21 cellular contexts compared by ENCODE assay signal in genomic region chr3:76370749-76371148, GRCh38.
"Had no signal": no experiment of that assay in that cellular context is flagged by ENCODE, and none has a peak within 500 bp of the region (broad histone marks: within the 10 kb centered on the region; RNA-seq: fewer than 3 reads in every experiment).

No MANE protein-coding gene starts in this region.

- H3K36me3 ChIP-seq: cardiac muscle cell, gastrocnemius medialis, tibial nerve had no signal

- H3K27ac ChIP-seq: body of pancreas, cardiac muscle cell, coronary artery, dorsolateral prefrontal cortex, gastrocnemius medialis, tibial nerve had no signal

- ATAC-seq: activated CD4-positive, alpha-beta T cell treated with anti-CD3 and anti-CD28 coated beads for 36 hours; body of pancreas; gastrocnemius medialis; left cardiac atrium; right cardiac atrium had no signal

- H3K27me3 ChIP-seq: body of pancreas, cardiac muscle cell, dorsolateral prefrontal cortex, gastrocnemius medialis, tibial nerve had no signal

- DNase-seq: activated B cell treated with CpG ODN at 0.5 μM for 24 hours; activated CD4-positive, alpha-beta T cell treated with anti-CD3 and anti-CD28 coated beads for 36 hours; activated CD4-positive, alpha-beta T cell treated with anti-CD3 and anti-CD28 coated beads, Interleukin-2, amount 50 U/mL, for 4 hours; activated effector memory CD4-positive, alpha-beta T cell treated with Interleukin-2 at 50 U/mL for 16 hours; activated naive CD4-positive, alpha-beta T cell treated with Interleukin-2 at 50 U/mL for 16 hours; activated T-cell treated with anti-CD3 and anti-CD28 coated beads for 4 hours; aorta; body of pancreas; cerebellar nuclear complex; dorsolateral prefrontal cortex; effector memory CD4-positive, alpha-beta T cell; gastrocnemius medialis; glutamatergic neuron; left cardiac atrium; mammary epithelial cell; posterior cingulate gyrus; right cardiac atrium; stimulated activated naive CD4-positive, alpha-beta T cell had no signal

- H3K4me3 ChIP-seq: body of pancreas, cardiac muscle cell, coronary artery, dorsolateral prefrontal cortex, gastrocnemius medialis, tibial nerve had no signal
